16 cellular contexts compared by ENCODE assay signal in the genomic region with DNA sequence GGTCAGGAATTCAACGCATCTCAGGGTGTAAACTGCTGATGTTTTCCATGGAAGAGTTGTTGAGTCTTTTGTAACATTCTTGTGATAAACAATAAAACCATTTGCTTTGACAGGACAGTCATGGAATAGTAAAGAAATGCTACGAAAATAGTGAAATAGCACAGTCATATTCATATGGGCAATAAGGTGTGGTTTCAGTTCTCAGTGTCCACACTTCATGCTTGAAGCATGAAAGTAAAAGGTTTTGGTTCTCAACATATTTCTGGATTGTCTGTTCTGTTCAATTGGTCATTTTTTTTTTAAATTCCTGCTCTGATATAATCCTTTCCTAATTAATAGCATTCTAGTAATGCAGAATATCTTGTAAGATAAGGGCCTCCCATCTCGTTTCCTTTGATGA.
DNase-seq lines count a peak whose midpoint lies in the region; ATAC-seq, FAIRE-seq and TF ChIP-seq lines count a peak whose summit lies in the region.
"Had no signal": no experiment of that assay in that cellular context is flagged by ENCODE, and none has a peak within 500 bp of the region (broad histone marks: within the 10 kb centered on the region; RNA-seq: fewer than 3 reads in every experiment).

No MANE protein-coding gene starts in this region.

- H3K23me2 ChIP-seq in H1 (ENCODE audit: low read depth, low read length) = no peaks in the 10 kb centered on the region

- H4K20me1 ChIP-seq in H1 (replicated peaks in 1 of 2; ENCODE audit: control insufficient read depth in 1 of 2, insufficient read depth in 2 of 2, low read length in 2 of 2) = no peaks in the 10 kb centered on the region

- WGBS in H1 (ENCODE audit: extremely low coverage in 1 of 2, insufficient coverage in 1 of 2, insufficient read length in 1 of 2, insufficient replicate concordance in 2 of 2, low coverage in 1 of 2, low lambda C conversion rate in 2 of 2, missing lambda C conversion rate in 1 of 2), 2 experiments = 98% methylated on average over 3 of the region's 3 CpGs; no CpG with 5 or more reads in 1 of the 2 experiments

- no peak overlapping the region for H3K9ac ChIP-seq in H1 (replicated peaks in 1 of 4; ENCODE audit: extremely low read depth in 1 of 4, low read depth in 3 of 4, low read length in 3 of 4)

- H3K4me3 ChIP-seq in H1 (ENCODE audit: extremely low read depth in 1 of 4, insufficient read depth in 2 of 4, low read depth in 3 of 4, low read length in 4 of 4) (no peak overlapping the region), foreskin fibroblast (ENCODE audit: low read depth in 1 of 2, low read length in 2 of 2) (no peak overlapping the region)
- H3K4me3 ChIP-seq: mucosa of descending colon, ovary, smooth muscle cell had no signal

- no peak overlapping the region for H3K56ac ChIP-seq in H1 (replicated peaks; ENCODE audit: insufficient read length, low read depth, low read length)

- no peaks in the 10 kb centered on the region for H3K27me3 ChIP-seq in H1 (replicated peaks in 1 of 4; ENCODE audit: control insufficient read depth in 3 of 4, extremely low read depth in 1 of 4, insufficient read depth in 3 of 4, low read length in 3 of 4)
- H3K27me3 ChIP-seq: ovary had no signal

- no peak overlapping the region for H2BK120ac ChIP-seq in H1 (replicated peaks; ENCODE audit: low read depth, low read length)

- no peak overlapping the region for H3K27ac ChIP-seq in H1 (ENCODE audit: low read depth, low read length)
- H3K27ac ChIP-seq: C4-2B, ovary, VCaP had no signal

- no peaks in the 10 kb centered on the region for H3K9me3 Mint-ChIP-seq in activated CD4-positive, alpha-beta T cell treated with anti-CD3 and anti-CD28 coated beads, Interleukin-2, amount 10 ng/mL, durations not matched to agents 7 days and 5 days
- H3K9me3 Mint-ChIP-seq: HFFc6 had no signal

- no peak overlapping the region for H3K27ac Mint-ChIP-seq in activated CD4-positive, alpha-beta T cell treated with anti-CD3 and anti-CD28 coated beads, Interleukin-2, amount 10 ng/mL, durations not matched to agents 7 days and 5 days
- H3K27ac Mint-ChIP-seq: HFFc6 had no signal

- H3K4me1 ChIP-seq in H1 (replicated peaks in 1 of 4; ENCODE audit: control insufficient read depth in 3 of 4, insufficient read depth in 4 of 4, low read length in 3 of 4) = no peaks in the 10 kb centered on the region

- H3K27me3 Mint-ChIP-seq in activated CD4-positive, alpha-beta T cell treated with anti-CD3 and anti-CD28 coated beads, Interleukin-2, amount 10 ng/mL, durations not matched to agents 7 days and 5 days = no peaks in the 10 kb centered on the region

- ATAC-seq in GM18907 (IDR thresholded peaks at IDR 0.05; ENCODE audit: unreplicated experiment) (peak; percentile 91), GM21576 (IDR thresholded peaks at IDR 0.05; ENCODE audit: unreplicated experiment) (peak; percentile 96), HG03060 (IDR thresholded peaks at IDR 0.05; ENCODE audit: low read depth, unreplicated experiment) (peak; percentile 79)
- ATAC-seq: mucosa of descending colon had no signal

- H3K23ac ChIP-seq in H1 (ENCODE audit: insufficient read length) = no peak overlapping the region

- no peak overlapping the region for H4K91ac ChIP-seq in H1 (replicated peaks; ENCODE audit: insufficient read length, low read length)

- no peak overlapping the region for H2BK20ac ChIP-seq in H1 (ENCODE audit: low read length)

- POLR2A ChIA-PET in H1 (lab: Charles Lee; ENCODE audit: partially characterized antibody) = no interaction called here
- POLR2A ChIA-PET in activated CD4-positive, alpha-beta T cell treated with anti-CD3 and anti-CD28 coated beads, Interleukin-2, amount 10 ng/mL, durations not matched to agents 7 days and 5 days (lab: Charles Lee) = no interaction called here

- H2AK5ac ChIP-seq in H1 (ENCODE audit: low read depth, low read length) = no peak overlapping the region

- H2BK5ac ChIP-seq in H1 (ENCODE audit: low read depth, low read length) = no peak overlapping the region

- no peaks in the 10 kb centered on the region for H3K36me3 Mint-ChIP-seq in activated CD4-positive, alpha-beta T cell treated with anti-CD3 and anti-CD28 coated beads, Interleukin-2, amount 10 ng/mL, durations not matched to agents 7 days and 5 days (ENCODE audit: low read depth)

- no peaks in the 10 kb centered on the region for H3K4me1 Mint-ChIP-seq in activated CD4-positive, alpha-beta T cell treated with anti-CD3 and anti-CD28 coated beads, Interleukin-2, amount 10 ng/mL, durations not matched to agents 7 days and 5 days

- H3K79me2 ChIP-seq in H1 (ENCODE audit: control insufficient read depth in 1 of 2, insufficient read depth in 2 of 2, low read length in 2 of 2) = no peaks in the 10 kb centered on the region

- H3K4ac ChIP-seq in H1 (replicated peaks; ENCODE audit: insufficient read length, low read depth, low read length) = no peak overlapping the region

- CTCF ChIA-PET in H1 (lab: Charles Lee; ENCODE audit: partially characterized antibody) = no interaction called here
- CTCF ChIA-PET in activated CD4-positive, alpha-beta T cell treated with anti-CD3 and anti-CD28 coated beads, Interleukin-2, amount 10 ng/mL, durations not matched to agents 7 days and 5 days (lab: Charles Lee) = no interaction called here

- no peak for TF ChIP-seq EP300 in H1 (IDR thresholded peaks at IDR 0.05; ENCODE audit: borderline replicate concordance in 1 of 2, low read depth in 2 of 2, low read length in 2 of 2)

- no peak overlapping the region for H3K14ac ChIP-seq in H1 (ENCODE audit: insufficient read length)

- H2AFZ ChIP-seq in H1 (ENCODE audit: low read length) = 0 out of 2 replicates have a peak overlapping the region, but pooled peaks have one; percentile 9

- H3K4me2 ChIP-seq in H1 (ENCODE audit: insufficient read depth in 1 of 2, low read depth in 2 of 2, low read length in 2 of 2) = no peak overlapping the region
- H3K4me2 ChIP-seq: smooth muscle cell had no signal

- H2BK12ac ChIP-seq in H1 (ENCODE audit: low read depth, low read length) = no peak overlapping the region

- TF ChIP-seq CTCF in H1 (IDR thresholded peaks at IDR 0.05; ENCODE audit: control extremely low read depth in 1 of 3, insufficient read depth in 1 of 3, low read depth in 1 of 3, low read length in 3 of 3) = no peak
- TF ChIP-seq CTCF in foreskin fibroblast (IDR thresholded peaks at IDR 0.05; ENCODE audit: low read depth, low read length) = no peak

- H2BK15ac ChIP-seq in H1 (ENCODE audit: low read length) = no peak overlapping the region

- FAIRE-seq in H1 (lab: Jason Lieb, UNC) = no peak
- FAIRE-seq: keratinocyte had no signal

- TF ChIP-seq RAD21 in H1 (IDR thresholded peaks at IDR 0.05 in 1 of 2, conservative IDR thresholded peaks at IDR 0.05 in 1 of 2; ENCODE audit: low read depth in 2 of 2, low read length in 2 of 2) = no peak

- no peaks in the 10 kb centered on the region for H3K9me3 ChIP-seq in H1 (ENCODE audit: insufficient read depth in 2 of 2, low read depth in 1 of 2, low read length in 1 of 2)
- H3K9me3 ChIP-seq: mucosa of descending colon, ovary had no signal

- H4K8ac ChIP-seq in H1 (ENCODE audit: extremely low read depth, insufficient read depth, low read length) = no peak overlapping the region

- no peak for TF ChIP-seq POLR2A in H1 (IDR thresholded peaks at IDR 0.05; ENCODE audit: control extremely low read depth in 1 of 2, low read depth in 2 of 2, low read length in 2 of 2)

- DNase-seq in H1 (ENCODE audit: low read depth in 1 of 2, low spot score in 2 of 2) (no peak), T-helper 9 cell (no peak), foreskin fibroblast (no peak), EL (no peak)
- no peak for DNase-seq in activated CD4-positive, alpha-beta T cell treated with anti-CD3 and anti-CD28 coated beads, Interleukin-2, amount 10 ng/mL, durations not matched to agents 7 days and 5 days
- DNase-seq: cerebellar nuclear complex, HFFc6, mucosa of descending colon, ovary had no signal

- no peak overlapping the region for H3K4me3 Mint-ChIP-seq in activated CD4-positive, alpha-beta T cell treated with anti-CD3 and anti-CD28 coated beads, Interleukin-2, amount 10 ng/mL, durations not matched to agents 7 days and 5 days
- H3K4me3 Mint-ChIP-seq: HFFc6 had no signal

- H3K36me3 ChIP-seq in H1 (ENCODE audit: control insufficient read depth in 2 of 4, insufficient read depth in 4 of 4, low read length in 3 of 4) = no peaks in the 10 kb centered on the region
- H3K36me3 ChIP-seq: ovary had no signal

- H4K5ac ChIP-seq in H1 (ENCODE audit: insufficient read length, low read depth, low read length) = no peak overlapping the region

- H3K79me1 ChIP-seq in H1 (ENCODE audit: low read depth, low read length) = no peaks in the 10 kb centered on the region

- no peak overlapping the region for H3K18ac ChIP-seq in H1 (ENCODE audit: extremely low read depth, low read length)

TF ChIP-seq in H1, 55 proteins besides CTCF, POLR2A, EP300 and RAD21:
- no peak for TF ChIP-seq TAF1 (IDR thresholded peaks at IDR 0.05; ENCODE audit: low read depth, low read length)
- TF ChIP-seq KDM1A (IDR thresholded peaks at IDR 0.05; ENCODE audit: borderline replicate concordance, low read length) = no peak
- no peak for TF ChIP-seq SAP30 (IDR thresholded peaks at IDR 0.05; ENCODE audit: insufficient read depth, insufficient replicate concordance, low read length)
- no peak for TF ChIP-seq NANOG (IDR thresholded peaks at IDR 0.05; ENCODE audit: insufficient read depth, low read depth, low read length, poor library complexity, severe bottlenecking)
- no peak for TF ChIP-seq SUZ12 (IDR thresholded peaks at IDR 0.05; ENCODE audit: low read length)
- TF ChIP-seq, protein P1, sequence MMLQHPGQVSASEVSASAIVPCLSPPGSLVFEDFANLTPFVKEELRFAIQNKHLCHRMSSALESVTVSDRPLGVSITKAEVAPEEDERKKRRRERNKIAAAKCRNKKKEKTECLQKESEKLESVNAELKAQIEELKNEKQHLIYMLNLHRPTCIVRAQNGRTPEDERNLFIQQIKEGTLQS (IDR thresholded peaks at IDR 0.05; ENCODE audit: insufficient read depth, low read depth, low read length) = no peak
- TF ChIP-seq BACH1 (IDR thresholded peaks at IDR 0.05; ENCODE audit: low read length) = no peak
- TF ChIP-seq TAF7 (optimal IDR thresholded peaks at IDR 0.05; ENCODE audit: borderline replicate concordance, low read depth, low read length) = no peak
- TF ChIP-seq CHD2 (IDR thresholded peaks at IDR 0.05; ENCODE audit: low read length) = no peak
- no peak for TF ChIP-seq CEBPB (IDR thresholded peaks at IDR 0.05; ENCODE audit: low read depth, low read length)
- TF ChIP-seq YY1 (IDR thresholded peaks at IDR 0.05; ENCODE audit: low read depth, low read length) = no peak
- no peak for TF ChIP-seq CBX8 (IDR thresholded peaks at IDR 0.05; ENCODE audit: borderline replicate concordance, low read depth, low read length)
- TF ChIP-seq GTF2F1 (IDR thresholded peaks at IDR 0.05; ENCODE audit: borderline replicate concordance, low read depth, low read length) = no peak
